9 cellular contexts compared by ENCODE assay signal in genomic region chr7:70596575-70596891, GRCh38.
DNase-seq lines count a peak whose midpoint lies in the region; ATAC-seq, FAIRE-seq and TF ChIP-seq lines count a peak whose summit lies in the region.
"Had no signal": no experiment of that assay in that cellular context is flagged by ENCODE, and none has a peak within 500 bp of the region (broad histone marks: within the 10 kb centered on the region; RNA-seq: fewer than 3 reads in every experiment).

No MANE protein-coding gene starts in this region.

- peaks cover 0 to 27% of the 10 kb centered on the region in 2 experiments; a peak in 2 of 4 replicates for H3K4me1 ChIP-seq in SK-N-SH (ENCODE audit: control insufficient read depth in 1 of 2, insufficient read depth in 2 of 2, low read depth in 1 of 2, low read length in 1 of 2)
- no peaks in the 10 kb centered on the region for H3K4me1 ChIP-seq in adipocyte (ENCODE audit: control insufficient read depth, insufficient read depth, low read length)
- H3K4me1 ChIP-seq in HepG2 (ENCODE audit: insufficient read depth, low read length), result no peaks in the 10 kb centered on the region
- peaks cover 0 to 35% (median 16%) of the 10 kb centered on the region in 4 donors for H3K4me1 ChIP-seq in stomach
- peaks cover 16% of the 10 kb centered on the region for H3K4me1 ChIP-seq in foreskin keratinocyte

- intact Hi-C loops in HepG2 (cut with micrococcal nuclease; ENCODE audit: unreplicated experiment), result no loop called here
- intact Hi-C loops in stomach (cut with DNase I; ENCODE audit: low total_unique reads), result no loop called here

- ATAC-seq in SK-N-SH treated with all-trans-retinoic acid at 6 μM for 48 hours (no peak), HepG2 (no peak), foreskin keratinocyte (no peak), GM21423 (IDR thresholded peaks at IDR 0.05; ENCODE audit: unreplicated experiment) (no peak)

- TF ChIP-seq POLR2A in HepG2 (IDR thresholded peaks at IDR 0.05; ENCODE audit: insufficient read depth in 1 of 2, low read depth in 2 of 2, low read length in 2 of 2) (no peak), stomach (IDR thresholded peaks at IDR 0.05) (no peak)

- no peak overlapping the region for H3K27ac ChIP-seq in SK-N-SH (ENCODE audit: low read depth in 2 of 2, low read length in 1 of 2)
- H3K27ac ChIP-seq in HepG2 (ENCODE audit: extremely low read length, insufficient read depth, low read length), result no peak overlapping the region
- peak overlapping the region in 2 of 5 donors; percentile 19 to 60 for H3K27ac ChIP-seq in stomach
- no peak overlapping the region for H3K27ac ChIP-seq in foreskin keratinocyte

- POLR2A ChIA-PET in SK-N-SH (lab: Yijun Ruan, JAX), result no interaction called here
- POLR2A ChIA-PET in HepG2 (lab: Yijun Ruan, JAX), result no interaction called here

- H4K20me1 ChIP-seq in SK-N-SH (ENCODE audit: insufficient read depth) (no peaks in the 10 kb centered on the region), HepG2 (ENCODE audit: insufficient read depth, low read length) (no peaks in the 10 kb centered on the region)

- H3K9me2 ChIP-seq in SK-N-SH, result no peaks in the 10 kb centered on the region

- TF ChIP-seq CTCF in SK-N-SH (IDR thresholded peaks at IDR 0.05) (no peak), HepG2 (CRISPR knock-in tag; IDR thresholded peaks at IDR 0.05) (no peak), stomach (IDR thresholded peaks at IDR 0.05) (no peak), foreskin keratinocyte (conservative IDR thresholded peaks at IDR 0.05) (no peak)

- no peak overlapping the region for H3K9ac ChIP-seq in SK-N-SH
- no peak overlapping the region for H3K9ac ChIP-seq in adipocyte (ENCODE audit: low read length)
- H3K9ac ChIP-seq in HepG2 (ENCODE audit: insufficient read depth, low read depth, low read length), result no peak overlapping the region

- DNase-seq in SK-N-SH (peak; percentile 48), adipocyte (ENCODE audit: low read depth) (no peak), HepG2 (ENCODE audit: low spot score) (no peak), stomach (no peak), foreskin keratinocyte (no peak)
- DNase-seq in NK-92 treated with Interleukin-12 subunit alpha and Interleukin-12 subunit beta, amount 100 ng/mL, for 24 hours (lab: John Stamatoyannopoulos, UW), result no peak
- DNase-seq: activated CD4-positive, CD25-positive, alpha-beta regulatory T cell had no signal

- peaks cover 2% of the 10 kb centered on the region; the same call in 1 of the 2 replicates for H3K9me3 ChIP-seq in SK-N-SH
- H3K9me3 ChIP-seq in adipocyte (ENCODE audit: control insufficient read depth, low read length), result peaks cover 4% of the 10 kb centered on the region
- H3K9me3 ChIP-seq in HepG2 (ENCODE audit: low read length), result no peaks in the 10 kb centered on the region
- peaks cover 0 to 9% (median 2%) of the 10 kb centered on the region in 4 donors for H3K9me3 ChIP-seq in stomach

- H3K79me2 ChIP-seq in SK-N-SH (ENCODE audit: insufficient read depth), result no peaks in the 10 kb centered on the region
- no peaks in the 10 kb centered on the region for H3K79me2 ChIP-seq in HepG2 (ENCODE audit: insufficient read depth, low read length)

- TF ChIP-seq RAD21 in SK-N-SH (IDR thresholded peaks at IDR 0.05; ENCODE audit: low read length) (no peak), HepG2 (CRISPR knock-in tag; IDR thresholded peaks at IDR 0.05) (no peak)

- CTCF ChIA-PET in SK-N-SH (lab: Yijun Ruan, JAX), result interaction anchor here (0.7 to 12.3 kb wide), 5 partner anchors 13 to 554 kb away, joined by 3 to 97 read pairs (median 8); no protein-coding TSS in a partner anchor
- CTCF ChIA-PET in HepG2 (lab: Yijun Ruan, JAX; ENCODE audit: low intra/inter-chr PET ratio, low total read pairs), result no interaction called here

- H3K4me2 ChIP-seq in SK-N-SH, result peak overlapping the region; percentile 76
- no peak overlapping the region for H3K4me2 ChIP-seq in HepG2 (ENCODE audit: low read depth, low read length)

- no peaks in the 10 kb centered on the region for H3K36me3 ChIP-seq in SK-N-SH (replicated peaks in 1 of 2; ENCODE audit: control insufficient read depth in 1 of 2, insufficient read depth in 2 of 2, low read length in 1 of 2)
- no peaks in the 10 kb centered on the region for H3K36me3 ChIP-seq in adipocyte (ENCODE audit: control insufficient read depth, insufficient read depth, low read length, severe bottlenecking)
- H3K36me3 ChIP-seq in HepG2 (replicated peaks in 1 of 2; ENCODE audit: control insufficient read depth in 1 of 2, insufficient read depth in 2 of 2, low read length in 2 of 2), result no peaks in the 10 kb centered on the region
- no peaks in the 10 kb centered on the region for H3K36me3 ChIP-seq in stomach

- no peaks in the 10 kb centered on the region for H3K27me3 ChIP-seq in SK-N-SH (ENCODE audit: insufficient read depth)
- H3K27me3 ChIP-seq in adipocyte (replicated peaks; ENCODE audit: control insufficient read depth, insufficient read depth, low read length), result peaks cover 17% of the 10 kb centered on the region
- peaks cover 0 to 22% of the 10 kb centered on the region in 2 experiments; a peak in 2 of 5 replicates for H3K27me3 ChIP-seq in HepG2 (ENCODE audit: control insufficient read depth in 1 of 2, insufficient read depth in 2 of 2, low read length in 2 of 2)
- peaks cover 0 to 21% (median 16%) of the 10 kb centered on the region in 3 donors for H3K27me3 ChIP-seq in stomach
- H3K27me3 ChIP-seq in foreskin keratinocyte, result peaks cover 53% of the 10 kb centered on the region

- H3K4me3 ChIP-seq in SK-N-SH (ENCODE audit: low read depth in 2 of 2, low read length in 1 of 2), result peak overlapping the region; percentile 48 to 50
- peak overlapping the region; percentile 46 for H3K4me3 ChIP-seq in adipocyte (ENCODE audit: low read length)
- H3K4me3 ChIP-seq in HepG2 (replicated peaks in 1 of 3; ENCODE audit: insufficient read depth in 1 of 3, low read depth in 2 of 3, low read length in 3 of 3), result no peak overlapping the region
- peak overlapping the region; percentile 47 to 59 (median 50) for H3K4me3 ChIP-seq in stomach

- in situ Hi-C loops in HepG2 (cut with HindIII; ENCODE audit: extremely low pct_ligation_motif_present, low pct_unique_long_range_greater_than_20kb), result no loop called here

- TF ChIP-seq EP300 in SK-N-SH (IDR thresholded peaks at IDR 0.05; ENCODE audit: borderline replicate concordance in 1 of 2, low read depth in 1 of 2, low read length in 1 of 2) (no peak), HepG2 (IDR thresholded peaks at IDR 0.05; ENCODE audit: low read depth in 2 of 2, low read length in 2 of 2) (no peak), HepG2 (CRISPR knock-in tag; IDR thresholded peaks at IDR 0.05; ENCODE audit: borderline replicate concordance) (no peak), stomach (IDR thresholded peaks at IDR 0.05) (no peak)

- BruUV-seq in HepG2 (replicated peaks; lab: Mats Ljungman, UMichigan), result no TSS peak

- H3F3A ChIP-seq in SK-N-SH (replicated peaks; ENCODE audit: insufficient read depth), result no peaks in the 10 kb centered on the region

- FAIRE-seq in HepG2 (lab: Jason Lieb, UNC), result no peak

- H2AFZ ChIP-seq in SK-N-SH (ENCODE audit: low read depth) (no peak overlapping the region), HepG2 (ENCODE audit: low read length) (no peak overlapping the region)

- WGBS in SK-N-SH (ENCODE audit: low lambda C conversion rate), result 80% methylated on average over 12 of the region's 12 CpGs
- WGBS in HepG2 (ENCODE audit: low lambda C conversion rate), result 13% methylated on average over 7 of the region's 12 CpGs
- 36 to 61% (median 42%) methylated on average over 12 of the region's 12 CpGs for WGBS in stomach, 5 donors

TF ChIP-seq in SK-N-SH, 30 proteins besides CTCF, POLR2A, EP300 and RAD21 (continues in another document):
- TF ChIP-seq CHD2 (IDR thresholded peaks at IDR 0.05; ENCODE audit: low read length, partially characterized antibody) (no peak), MAX (IDR thresholded peaks at IDR 0.05; ENCODE audit: low read depth) (no peak), TAF1 (IDR thresholded peaks at IDR 0.05; ENCODE audit: borderline replicate concordance, low read depth, low read length) (no peak)

TF ChIP-seq in SK-N-SH treated with all-trans-retinoic acid at 6 μM for 48 hours, 23 proteins besides CTCF, POLR2A, EP300 and RAD21 (continues in another document):
- TF ChIP-seq TOX (CRISPR knock-in tag; IDR thresholded peaks at IDR 0.05; ENCODE audit: borderline replicate concordance), result no peak
- no peak for TF ChIP-seq PPARA (CRISPR knock-in tag; IDR thresholded peaks at IDR 0.05; ENCODE audit: borderline replicate concordance)
- no peak for TF ChIP-seq CREB5 (CRISPR knock-in tag; IDR thresholded peaks at IDR 0.05; ENCODE audit: low read depth)
- no peak for TF ChIP-seq ARNTL (CRISPR knock-in tag; IDR thresholded peaks at IDR 0.05; ENCODE audit: borderline replicate concordance, low read depth)
- no peak for TF ChIP-seq ZFP30 (CRISPR knock-in tag; IDR thresholded peaks at IDR 0.05)
- no peak for TF ChIP-seq SNAI2 (CRISPR knock-in tag; IDR thresholded peaks at IDR 0.05)

TF ChIP-seq in HepG2, 621 proteins besides CTCF, POLR2A, EP300 and RAD21:
- 0 out of 2 replicates have a peak, but pooled peaks have one; percentile 55 for TF ChIP-seq EZH2 (conservative IDR thresholded peaks at IDR 0.05; ENCODE audit: low read depth, low read length)
- no peak for TF ChIP-seq BCL6 (CRISPR knock-in tag; IDR thresholded peaks at IDR 0.05)

Comparison
In these comparisons a context has a peak if more than half of its experiments do, and no peak if none do; other contexts are left out.
1. H3K4me3 ChIP-seq: peak in SK-N-SH (2 of 2), adipocyte (single experiment) and stomach (4 of 4); none in HepG2 (0 of 3).